Comparison of ENCODE assay signal across 1 cellular context in the genomic region with DNA sequence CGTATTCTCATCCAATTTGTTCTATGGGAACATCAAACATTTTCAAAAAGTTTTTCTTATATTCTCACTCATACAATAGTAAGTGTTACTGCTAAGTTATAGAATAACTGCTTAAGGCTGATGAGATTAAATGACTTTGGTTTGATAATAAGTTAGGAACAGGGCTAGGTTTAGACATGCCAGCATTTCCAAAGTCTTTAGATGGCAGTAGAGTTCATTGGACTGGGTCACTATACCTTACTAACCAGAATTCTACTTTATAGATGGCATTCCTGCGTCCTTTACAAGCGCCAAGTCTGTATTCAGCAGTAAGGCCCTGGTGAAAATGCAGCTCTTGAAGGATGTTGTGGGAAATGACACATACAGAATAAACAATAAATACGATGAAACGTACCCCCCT.
TF ChIP-seq lines count a peak whose summit lies in the region.

No MANE protein-coding gene starts in this region.

TF ChIP-seq in WTC11, 78 proteins besides CTCF, POLR2A, EP300 and RAD21 (continued from another document):
- TF ChIP-seq, protein P1, sequence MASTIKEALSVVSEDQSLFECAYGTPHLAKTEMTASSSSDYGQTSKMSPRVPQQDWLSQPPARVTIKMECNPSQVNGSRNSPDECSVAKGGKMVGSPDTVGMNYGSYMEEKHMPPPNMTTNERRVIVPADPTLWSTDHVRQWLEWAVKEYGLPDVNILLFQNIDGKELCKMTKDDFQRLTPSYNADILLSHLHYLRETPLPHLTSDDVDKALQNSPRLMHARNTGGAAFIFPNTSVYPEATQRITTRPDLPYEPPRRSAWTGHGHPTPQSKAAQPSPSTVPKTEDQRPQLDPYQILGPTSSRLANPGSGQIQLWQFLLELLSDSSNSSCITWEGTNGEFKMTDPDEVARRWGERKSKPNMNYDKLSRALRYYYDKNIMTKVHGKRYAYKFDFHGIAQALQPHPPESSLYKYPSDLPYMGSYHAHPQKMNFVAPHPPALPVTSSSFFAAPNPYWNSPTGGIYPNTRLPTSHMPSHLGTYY (CRISPR knock-in tag; IDR thresholded peaks at IDR 0.05): no peak
- TF ChIP-seq, protein P2, sequence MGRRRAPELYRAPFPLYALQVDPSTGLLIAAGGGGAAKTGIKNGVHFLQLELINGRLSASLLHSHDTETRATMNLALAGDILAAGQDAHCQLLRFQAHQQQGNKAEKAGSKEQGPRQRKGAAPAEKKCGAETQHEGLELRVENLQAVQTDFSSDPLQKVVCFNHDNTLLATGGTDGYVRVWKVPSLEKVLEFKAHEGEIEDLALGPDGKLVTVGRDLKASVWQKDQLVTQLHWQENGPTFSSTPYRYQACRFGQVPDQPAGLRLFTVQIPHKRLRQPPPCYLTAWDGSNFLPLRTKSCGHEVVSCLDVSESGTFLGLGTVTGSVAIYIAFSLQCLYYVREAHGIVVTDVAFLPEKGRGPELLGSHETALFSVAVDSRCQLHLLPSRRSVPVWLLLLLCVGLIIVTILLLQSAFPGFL (CRISPR knock-in tag; IDR thresholded peaks at IDR 0.05; ENCODE audit: borderline replicate concordance): no peak
